Comparison of ENCODE assay signal across 8 cellular contexts in the genomic region with DNA sequence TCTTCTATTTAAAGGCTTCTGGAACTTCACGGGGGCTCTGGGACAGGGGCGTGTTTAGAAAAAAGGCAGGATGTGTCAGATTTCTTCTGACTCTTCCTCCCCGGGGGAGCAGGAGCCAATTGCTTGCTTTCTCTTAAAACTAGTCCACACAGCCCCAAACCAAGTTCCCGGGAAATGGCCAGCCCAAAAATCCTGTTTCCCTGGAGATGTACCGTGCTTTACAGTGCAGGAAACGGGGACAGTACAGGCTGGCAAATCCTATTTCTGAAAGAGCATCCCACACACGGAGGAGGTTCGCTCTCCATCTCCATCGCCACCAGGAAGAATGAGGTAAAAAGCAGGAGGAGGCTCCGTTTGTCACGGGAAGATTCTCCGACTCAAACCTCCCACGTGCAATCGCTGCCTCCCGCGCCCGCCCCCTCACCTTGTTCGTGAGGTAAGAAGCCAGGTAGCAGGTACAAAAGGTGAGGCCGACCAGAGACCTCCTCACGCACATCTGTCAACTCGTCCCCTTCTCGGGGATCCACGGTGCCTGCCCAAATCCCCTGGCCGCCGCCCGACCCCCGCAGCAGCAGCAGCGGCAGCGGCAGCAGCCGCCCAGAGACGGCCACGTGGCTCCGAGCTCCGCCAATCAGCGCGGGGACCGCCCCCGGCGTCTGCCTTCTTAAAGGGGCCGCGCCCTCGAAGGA. TPM values are rescaled to one million over a fixed set of nuclear protein-coding genes. Genes with fewer than 3 reads are reported as not detected.
DNase-seq lines count a peak whose midpoint lies in the region; ATAC-seq and TF ChIP-seq lines count a peak whose summit lies in the region.

No MANE protein-coding gene starts in this region.

- TF ChIP-seq EP300 in SK-N-SH (IDR thresholded peaks at IDR 0.05; ENCODE audit: borderline replicate concordance in 1 of 2, low read depth in 1 of 2, low read length in 1 of 2): no peak

- H3K36me3 Mint-ChIP-seq in activated naive CD8-positive, alpha-beta T cell treated with anti-CD3 and anti-CD28 coated beads for 36 hours: no peaks in the 10 kb centered on the region

- peak overlapping the region; percentile 78 for H3K4me2 ChIP-seq in Loucy (ENCODE audit: low read depth, low read length, poor library complexity, severe bottlenecking)
- peak overlapping the region; percentile 90 for H3K4me2 ChIP-seq in SK-N-SH
- peak overlapping the region; percentile 84 for H3K4me2 ChIP-seq in osteoblast (ENCODE audit: insufficient read depth, low read length)

- POLR2A ChIA-PET in SK-N-SH (lab: Yijun Ruan, JAX): interaction anchor here (0.6 kb wide), 1 partner anchor 259 kb away, joined by 3 read pairs; no protein-coding TSS in a partner anchor

- H3K9me2 ChIP-seq in Loucy (replicated peaks; ENCODE audit: low read depth, low read length) (no peaks in the 10 kb centered on the region), SK-N-SH (no peaks in the 10 kb centered on the region)

- TF ChIP-seq RAD21 in SK-N-SH (IDR thresholded peaks at IDR 0.05; ENCODE audit: low read length): no peak

- no peaks in the 10 kb centered on the region for H4K20me1 ChIP-seq in Loucy (ENCODE audit: insufficient read depth, low read length, poor library complexity, severe bottlenecking)
- no peaks in the 10 kb centered on the region for H4K20me1 ChIP-seq in SK-N-SH (ENCODE audit: insufficient read depth)
- no peaks in the 10 kb centered on the region for H4K20me1 ChIP-seq in osteoblast (ENCODE audit: insufficient read depth, low read length)

- H3K79me2 ChIP-seq in Loucy (ENCODE audit: insufficient read depth, low read length): no peaks in the 10 kb centered on the region
- H3K79me2 ChIP-seq in SK-N-SH (ENCODE audit: insufficient read depth): no peaks in the 10 kb centered on the region
- H3K79me2 ChIP-seq in osteoblast (ENCODE audit: insufficient read depth, low read length): no peaks in the 10 kb centered on the region

- H3K9ac ChIP-seq in Loucy (ENCODE audit: low read depth, low read length, poor library complexity, severe bottlenecking): peak overlapping the region; percentile 64
- peak overlapping the region; percentile 64 for H3K9ac ChIP-seq in SK-N-SH

- no peaks in the 10 kb centered on the region for H3K9me3 Mint-ChIP-seq in activated naive CD8-positive, alpha-beta T cell treated with anti-CD3 and anti-CD28 coated beads for 36 hours

- no peaks in the 10 kb centered on the region for H3F3A ChIP-seq in Loucy (ENCODE audit: low read depth)
- H3F3A ChIP-seq in SK-N-SH (replicated peaks; ENCODE audit: insufficient read depth): no peaks in the 10 kb centered on the region

- ATAC-seq in thoracic aorta (ENCODE audit: insufficient number of reproducible peaks, low FRiP score, low read depth): peak; percentile 70

- H3K4me3 ChIP-seq in Loucy (ENCODE audit: low read length, poor library complexity, severe bottlenecking) (peak overlapping the region; percentile 85), SK-N-SH (ENCODE audit: low read depth in 2 of 2, low read length in 1 of 2) (peak overlapping the region; percentile 76 to 91), osteoblast (ENCODE audit: insufficient read depth, low read length) (peak overlapping the region; percentile 99), thoracic aorta (peak overlapping the region; percentile 90)

- H3K27me3 Mint-ChIP-seq in activated naive CD8-positive, alpha-beta T cell treated with anti-CD3 and anti-CD28 coated beads for 36 hours: no peaks in the 10 kb centered on the region

- no peaks in the 10 kb centered on the region for H3K27me3 ChIP-seq in Loucy (ENCODE audit: insufficient read depth, low read length, poor library complexity, severe bottlenecking)
- H3K27me3 ChIP-seq in SK-N-SH (ENCODE audit: insufficient read depth): no peaks in the 10 kb centered on the region
- H3K27me3 ChIP-seq in osteoblast (ENCODE audit: insufficient read depth, low read length): no peaks in the 10 kb centered on the region
- H3K27me3 ChIP-seq in thoracic aorta (replicated peaks; ENCODE audit: insufficient read depth): no peaks in the 10 kb centered on the region

- H3K9me3 ChIP-seq in Loucy (ENCODE audit: insufficient read depth, low read depth, low read length) (no peaks in the 10 kb centered on the region), SK-N-SH (no peaks in the 10 kb centered on the region), osteoblast (ENCODE audit: low read depth, low read length) (no peaks in the 10 kb centered on the region), thoracic aorta (no peaks in the 10 kb centered on the region)

- H3K36me3 ChIP-seq in Loucy (ENCODE audit: insufficient read depth, low read length): no peaks in the 10 kb centered on the region
- no peaks in the 10 kb centered on the region for H3K36me3 ChIP-seq in SK-N-SH (replicated peaks in 1 of 2; ENCODE audit: control insufficient read depth in 1 of 2, insufficient read depth in 2 of 2, low read length in 1 of 2)
- H3K36me3 ChIP-seq in osteoblast (ENCODE audit: insufficient read depth, low read length): no peaks in the 10 kb centered on the region
- no peaks in the 10 kb centered on the region for H3K36me3 ChIP-seq in thoracic aorta

- H3K4me1 Mint-ChIP-seq in activated naive CD8-positive, alpha-beta T cell treated with anti-CD3 and anti-CD28 coated beads for 36 hours: peaks cover 18% of the 10 kb centered on the region

- H3K27ac ChIP-seq in SK-N-SH (ENCODE audit: low read depth in 2 of 2, low read length in 1 of 2) (peak overlapping the region; percentile 39 to 41), osteoblast (ENCODE audit: low read depth, low read length) (peak overlapping the region; percentile 74), thoracic aorta (peak overlapping the region; percentile 19 to 40)

- WGBS in SK-N-SH (ENCODE audit: low lambda C conversion rate): under 1% methylated on average over 40 of the region's 42 CpGs

- intact Hi-C loops in head of caudate nucleus (cut with DNase I): no loop called here

- DNase-seq in GF-D8 (lab: John Stamatoyannopoulos, UW) (peak; percentile 34), H4 (ENCODE audit: low spot score) (peak; percentile 44), SK-N-SH (peak; percentile 90), head of caudate nucleus (peak; percentile 86 to 98 (median 94)), osteoblast (ENCODE audit: insufficient read length, low spot score, missing footprints) (peak; percentile 94), thoracic aorta (ENCODE audit: low spot score) (peak; percentile 27)
- peak; percentile 83 for DNase-seq in activated naive CD8-positive, alpha-beta T cell treated with anti-CD3 and anti-CD28 coated beads for 36 hours

- H3K4me1 ChIP-seq in Loucy (ENCODE audit: insufficient read depth, low read length, poor library complexity, severe bottlenecking): peaks cover 16% of the 10 kb centered on the region
- H3K4me1 ChIP-seq in SK-N-SH (ENCODE audit: control insufficient read depth in 1 of 2, insufficient read depth in 2 of 2, low read depth in 1 of 2, low read length in 1 of 2): peaks cover 0 to 9% of the 10 kb centered on the region in 2 experiments; a peak in 1 of 4 replicates
- peaks cover 6% of the 10 kb centered on the region for H3K4me1 ChIP-seq in osteoblast (ENCODE audit: insufficient read depth, low read length)
- H3K4me1 ChIP-seq in thoracic aorta (ENCODE audit: control insufficient read depth in 1 of 2, low read depth in 2 of 2): peaks cover 7 to 15% of the 10 kb centered on the region in 2 donors

- peak overlapping the region; percentile 92 for H3K4me3 Mint-ChIP-seq in activated naive CD8-positive, alpha-beta T cell treated with anti-CD3 and anti-CD28 coated beads for 36 hours

- CTCF ChIA-PET in SK-N-SH (lab: Yijun Ruan, JAX): interaction anchor here (1.6 kb wide), 1 partner anchor 306 kb away, joined by 4 read pairs; no protein-coding TSS in a partner anchor

- no peak for TF ChIP-seq CTCF in Loucy (conservative IDR thresholded peaks at IDR 0.05; ENCODE audit: low read length)
- no peak for TF ChIP-seq CTCF in SK-N-SH (IDR thresholded peaks at IDR 0.05)
- TF ChIP-seq CTCF in osteoblast (IDR thresholded peaks at IDR 0.05; ENCODE audit: extremely low read depth, low read depth, low read length): no peak
- no peak for TF ChIP-seq CTCF in thoracic aorta (IDR thresholded peaks at IDR 0.05)

- H2AFZ ChIP-seq in Loucy (ENCODE audit: low read length): peak overlapping the region; percentile 99
- peak overlapping the region; percentile 100 for H2AFZ ChIP-seq in SK-N-SH (ENCODE audit: low read depth)
- peak overlapping the region; percentile 93 for H2AFZ ChIP-seq in osteoblast (ENCODE audit: low read length)

- peak overlapping the region; percentile 87 for H3K27ac Mint-ChIP-seq in activated naive CD8-positive, alpha-beta T cell treated with anti-CD3 and anti-CD28 coated beads for 36 hours

TF ChIP-seq in SK-N-SH, 30 proteins besides CTCF, POLR2A, EP300 and RAD21 (continues in another document):
- TF ChIP-seq USF2 (IDR thresholded peaks at IDR 0.05; ENCODE audit: borderline replicate concordance, low read depth, low read length) (peak; percentile 59; the same call in 1 of the 2 replicates), MXI1 (IDR thresholded peaks at IDR 0.05; ENCODE audit: low read depth, low read length) (peak; percentile 97), PBX3 (IDR thresholded peaks at IDR 0.05) (0 out of 2 replicates have a peak, but pooled peaks have one; percentile 7)

RNA-seq across cellular contexts. Expression of gene RIOK3, which starts 15.6 kb away (rescaled TPM):
- total RNA-seq in H4 (2014; rRNA removed; shearing (Covaris generic)): 25.6 and 34.9 TPM in 2 replicates
- 12.3 and 16.5 TPM in 2 replicates for polyA plus RNA-seq in SK-N-SH (2012; rRNA removed)
- 14.9 and 19.2 TPM in 2 replicates for polyA plus RNA-seq in SK-N-SH (2012; cell fraction: cytosol; rRNA removed)
- 30.1 and 41.4 TPM in 2 replicates for polyA plus RNA-seq in SK-N-SH (2012; cell fraction: nucleus; rRNA removed)
- 10 to 100 TPM; 52.4 to 61.0 TPM for total RNA-seq in activated naive CD8-positive, alpha-beta T cell treated with anti-CD3 and anti-CD28 coated beads for 36 hours
- total RNA-seq in osteoblast (98.1 and 110 TPM in 2 replicates), thoracic aorta (10 to 100 TPM; 51.3 to 59.0 TPM)

Comparison
In these comparisons a context has a peak if more than half of its experiments do, and no peak if none do; other contexts are left out.
1. Peak in every context shown above with its lines: DNase-seq, ATAC-seq, H3K4me3 ChIP-seq and H3K27ac ChIP-seq.
2. DNase-seq: peak in every context shown above with its lines; median percentile 94 in head of caudate nucleus; 94 in osteoblast; 90 in SK-N-SH; 83 in activated naive CD8-positive, alpha-beta T cell treated with anti-CD3 and anti-CD28 coated beads for 36 hours; 44 in H4; 34 in GF-D8; 27 in thoracic aorta.